8 cellular contexts compared by ENCODE assay signal in genomic region chr10:21497177-21497807, GRCh38. TPM values are rescaled to one million over a fixed set of nuclear protein-coding genes. Genes with fewer than 3 reads are reported as not detected.
DNase-seq lines count a peak whose midpoint lies in the region; ATAC-seq, FAIRE-seq and TF ChIP-seq lines count a peak whose summit lies in the region.

No MANE protein-coding gene starts in this region.

- H3K36me3 Mint-ChIP-seq in activated naive CD8-positive, alpha-beta T cell, result peaks cover 2% of the 10 kb centered on the region
- H3K36me3 Mint-ChIP-seq in neural progenitor cell, result no peaks in the 10 kb centered on the region

- H3K36me3 ChIP-seq in BJ (ENCODE audit: control insufficient read depth, insufficient read depth, low read length) (no peaks in the 10 kb centered on the region), GM23248 (ENCODE audit: low read depth) (no peaks in the 10 kb centered on the region), neural progenitor cell (no peaks in the 10 kb centered on the region)

- H3K4me1 ChIP-seq in GM23248 (ENCODE audit: insufficient read depth) (no peaks in the 10 kb centered on the region), neural progenitor cell (peaks cover 43% of the 10 kb centered on the region)

- H3K9me2 ChIP-seq in GM23248 (ENCODE audit: insufficient read depth), result no peaks in the 10 kb centered on the region

- H3K4me2 ChIP-seq in GM23248 (ENCODE audit: unreplicated experiment) (peak overlapping the region; percentile 97), neural progenitor cell (peak overlapping the region; percentile 89)

- H3F3A ChIP-seq in GM23248 (ENCODE audit: insufficient read depth) (peaks cover 16% of the 10 kb centered on the region), neural progenitor cell (ENCODE audit: low read depth) (peaks cover 78% of the 10 kb centered on the region)

- CTCF ChIA-PET in BJ (lab: Yijun Ruan, JAX), result interaction anchor here (0.6 to 4.2 kb wide), 15 partner anchors 8 to 1374 kb away, joined by 3 to 53 read pairs (median 6); partner anchors contain the start of genes MLLT10 and SKIDA1

- H3K27me3 ChIP-seq in BJ (ENCODE audit: control insufficient read depth, insufficient read depth, low read length) (no peaks in the 10 kb centered on the region; the same call in 1 of the 2 replicates), GM23248 (replicated peaks; ENCODE audit: insufficient read depth) (no peaks in the 10 kb centered on the region; the same call in 1 of the 2 replicates), neural progenitor cell (peaks cover 9% of the 10 kb centered on the region)

- in situ Hi-C loops in GM23248 (cut with MboI), result loop anchor here (5.0 to 25.0 kb wide), 2 partner anchors 210 to 410 kb away; no protein-coding TSS in a partner anchor

- H3K9me3 ChIP-seq in GM23248 (ENCODE audit: low read depth) (no peaks in the 10 kb centered on the region), neural progenitor cell (ENCODE audit: low read depth) (no peaks in the 10 kb centered on the region)

- TF ChIP-seq CTCF in BJ (IDR thresholded peaks at IDR 0.05; ENCODE audit: insufficient read depth, low read depth, low read length) (no peak), neural progenitor cell (IDR thresholded peaks at IDR 0.05) (no peak)

- H2AFZ ChIP-seq in GM23248 (peak overlapping the region; percentile 81), neural progenitor cell (replicated peaks) (no peak overlapping the region)

- H3K9ac ChIP-seq in GM23248 (peak overlapping the region; percentile 49), neural progenitor cell (peak overlapping the region; percentile 74)

- H3K79me2 ChIP-seq in GM23248 (ENCODE audit: insufficient read depth) (no peaks in the 10 kb centered on the region), neural progenitor cell (ENCODE audit: low read depth) (peaks cover 100% of the 10 kb centered on the region)

- 3 to 4% methylated on average over 33 to 34 of the region's 37 CpGs for WGBS in GM23248 (ENCODE audit: low coverage in 1 of 2, low lambda C conversion rate in 2 of 2, missing lambda C conversion rate in 2 of 2), 2 experiments

- H4K20me1 ChIP-seq in GM23248 (ENCODE audit: insufficient read depth) (no peaks in the 10 kb centered on the region), neural progenitor cell (ENCODE audit: low read depth) (peaks cover 21% of the 10 kb centered on the region)

- H3K4me1 Mint-ChIP-seq in activated naive CD8-positive, alpha-beta T cell (ENCODE audit: low read depth), result peaks cover 26% of the 10 kb centered on the region
- peaks cover 58% of the 10 kb centered on the region for H3K4me1 Mint-ChIP-seq in neural progenitor cell

- H3K27me3 Mint-ChIP-seq in activated naive CD8-positive, alpha-beta T cell, result peaks cover 45% of the 10 kb centered on the region
- peaks cover 2% of the 10 kb centered on the region for H3K27me3 Mint-ChIP-seq in neural progenitor cell (ENCODE audit: insufficient read depth, low read depth)

- H3K4me3 ChIP-seq in BJ (ENCODE audit: low read depth, low read length) (peak overlapping the region; percentile 90), GM23248 (peak overlapping the region; percentile 71), neural progenitor cell (peak overlapping the region; percentile 67)

- no peaks in the 10 kb centered on the region for H3K9me3 Mint-ChIP-seq in activated naive CD8-positive, alpha-beta T cell (ENCODE audit: low read depth)
- no peaks in the 10 kb centered on the region for H3K9me3 Mint-ChIP-seq in neural progenitor cell

- FAIRE-seq in GM19239 (lab: Jason Lieb, UNC), result no peak

- ATAC-seq in GM19455 (IDR thresholded peaks at IDR 0.05; ENCODE audit: unreplicated experiment), result no peak

- H3K27ac Mint-ChIP-seq in activated naive CD8-positive, alpha-beta T cell, result no peak overlapping the region
- H3K27ac Mint-ChIP-seq in neural progenitor cell, result peak overlapping the region; percentile 34

- peak overlapping the region; percentile 80 for H3K4me3 Mint-ChIP-seq in activated naive CD8-positive, alpha-beta T cell
- H3K4me3 Mint-ChIP-seq in neural progenitor cell, result peak overlapping the region; percentile 93

- DNase-seq in BJ (ENCODE audit: low read depth) (no peak), GM23248 (peak; percentile 86), NCI-H446 treated with DMSO at 0.1 percent for 48 hours (lab: John Stamatoyannopoulos, UW) (peak; percentile 83), glomerular visceral epithelial cell (ENCODE audit: extremely low spot score) (peak; percentile 92), neural progenitor cell (ENCODE audit: low spot score) (peak; percentile 90), GM19239 (ENCODE audit: insufficient read length, low spot score) (no peak)

- H3K27ac ChIP-seq in GM23248 (no peak overlapping the region), neural progenitor cell (peak overlapping the region; percentile 98)

- POLR2A ChIA-PET in BJ (lab: Charles Lee), result interaction anchor here (0.6 kb wide), 1 partner anchor 97 kb away, joined by 3 read pairs; no protein-coding TSS in a partner anchor

RNA-seq across cellular contexts. Expression of gene SKIDA1, which starts 28.2 kb away (rescaled TPM):
- polyA plus RNA-seq in BJ (2011; rRNA removed) (0.27 and 0.60 TPM in 2 replicates), GM23248 (2016; fragmentation: Nextera tagmentation; extraction: Ambion mirVana) (0.18 and 0.80 TPM in 2 replicates)
- polyA minus RNA-seq in BJ (2011; rRNA and poly(A)+ RNA removed), result 0.33 and 0.41 TPM in 2 replicates
- not detected in 2 replicates for total RNA-seq in GM23248 (2014; rRNA removed; shearing (Covaris generic))
- total RNA-seq in neural progenitor cell (ENCODE audit: low replicate concordance), result 123 and 127 TPM in 2 replicates

RNA-seq across cellular contexts. Expression of gene MLLT10, which starts 36.7 kb away (rescaled TPM):
- polyA plus RNA-seq in BJ (2011; rRNA removed) (30.2 and 32.4 TPM in 2 replicates), GM23248 (2016; fragmentation: Nextera tagmentation; extraction: Ambion mirVana) (8.9 and 10.1 TPM in 2 replicates)
- 42.3 and 44.4 TPM in 2 replicates for polyA minus RNA-seq in BJ (2011; rRNA and poly(A)+ RNA removed)
- total RNA-seq in GM23248 (2014; rRNA removed; shearing (Covaris generic)), result 16.1 and 19.8 TPM in 2 replicates
- 55.7 and 61.3 TPM in 2 replicates for total RNA-seq in neural progenitor cell (ENCODE audit: low replicate concordance)

Comparison
In these comparisons a context has a peak if more than half of its experiments do, and no peak if none do; other contexts are left out.
1. DNase-seq: peak in GM23248 (single experiment), NCI-H446 treated with DMSO at 0.1 percent for 48 hours (single experiment), glomerular visceral epithelial cell (single experiment) and neural progenitor cell (single experiment); none in BJ (single experiment) and GM19239 (single experiment).
2. RNA of gene SKIDA1, which starts 28.2 kb away (total RNA-seq): 123 to 127 TPM in neural progenitor cell; not detected in GM23248; every median in the first group is over 100 times any median in the second.
3. Peak in every context shown above with its lines, with median percentiles within 50 percentile points of each other: H3K4me3 ChIP-seq.